ENCODE assay signal across 8 cellular contexts in the genomic region with DNA sequence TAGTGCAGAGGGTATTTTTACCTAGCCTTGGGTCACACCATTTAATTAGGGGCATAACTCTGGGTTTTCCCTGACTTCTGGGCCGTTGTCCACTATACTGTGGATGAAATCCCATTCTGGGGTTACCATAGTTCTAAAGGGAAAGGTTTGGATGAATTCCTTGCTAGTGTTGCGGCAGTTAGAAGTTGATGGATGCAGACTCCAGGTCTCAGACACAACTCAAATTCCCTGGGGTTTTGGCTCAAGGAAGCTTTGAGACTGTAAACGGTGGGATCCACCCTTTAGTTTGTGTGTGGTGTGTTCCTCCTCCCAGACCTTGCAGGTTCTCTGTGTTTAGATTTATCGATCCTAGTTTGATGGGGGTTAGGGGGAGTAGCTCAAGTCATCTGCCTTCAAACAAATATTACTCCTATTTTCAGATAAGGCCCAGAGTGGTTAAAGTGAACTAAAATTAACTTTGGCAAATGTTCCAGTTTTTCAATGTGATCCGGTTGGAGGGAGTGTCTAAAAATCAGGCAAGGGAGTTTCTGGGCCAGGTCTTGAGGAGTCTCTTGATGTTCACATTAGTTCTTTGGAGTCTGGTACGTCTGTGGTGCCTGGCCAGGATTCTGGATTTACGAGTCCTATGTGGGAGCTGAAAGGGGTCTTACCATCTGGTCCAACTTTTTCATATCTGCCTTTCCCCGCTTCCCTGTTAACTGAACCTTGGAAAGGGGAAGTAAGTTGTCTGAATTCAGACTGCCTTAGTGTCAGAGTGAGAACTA. TPM values are rescaled to one million over a fixed set of nuclear protein-coding genes. Genes with fewer than 3 reads are reported as not detected.
DNase-seq lines count a peak whose midpoint lies in the region; ATAC-seq and TF ChIP-seq lines count a peak whose summit lies in the region.

No MANE protein-coding gene starts in this region.

- DNase-seq in heart right ventricle = no peak
- DNase-seq in Right ventricle myocardium inferior (ENCODE audit: missing footprints) = no peak
- no peak for DNase-seq in WTC11 (ENCODE audit: low spot score)
- DNase-seq in stimulated activated naive CD8-positive, alpha-beta T cell treated with anti-CD3 and anti-CD28 coated beads, Interleukin-15, amount 100 ng/mL, for 72 hours = no peak
- no peak for DNase-seq in germinal center (ENCODE audit: low spot score)
- DNase-seq in HuH-7 (ENCODE audit: low spot score) = no peak

- peak overlapping the region; percentile 77 to 98 (median 86) for H3K4me3 ChIP-seq in heart right ventricle
- H3K4me3 ChIP-seq in iPS-15b (ENCODE audit: low read depth, low read length) = peak overlapping the region; percentile 95

- intact Hi-C loops in heart right ventricle (cut with DNase I) = loop anchor here in 8 of 10 donors (2.0 to 10.0 kb wide), 9 partner anchors 37 to 260 kb away; partner anchors contain the start of gene ZNF341 (in 1 of the 8)
- intact Hi-C loops in Right ventricle myocardium inferior (cut with DNase I) = no loop called here

- H3K9me3 ChIP-seq in heart right ventricle = no peaks in the 10 kb centered on the region
- no peaks in the 10 kb centered on the region for H3K9me3 ChIP-seq in iPS-15b (ENCODE audit: control insufficient read depth, insufficient read depth, low read length)

- 8 to 11% methylated on average over 8 of the region's 8 CpGs for WGBS in heart right ventricle, 2 donors

- peak overlapping the region; percentile 95 for H3K4me3 Mint-ChIP-seq in WTC11
- peak overlapping the region; percentile 83 to 95 for H3K4me3 Mint-ChIP-seq in stimulated activated naive CD8-positive, alpha-beta T cell treated with anti-CD3 and anti-CD28 coated beads, Interleukin-15, amount 100 ng/mL, for 72 hours

- H3K36me3 ChIP-seq in heart right ventricle (no peaks in the 10 kb centered on the region), iPS-15b (ENCODE audit: control insufficient read depth, insufficient read depth, low read length) (no peaks in the 10 kb centered on the region)

- no peaks in the 10 kb centered on the region for H3K36me3 Mint-ChIP-seq in WTC11

- no peak for ATAC-seq in heart right ventricle
- no peak for ATAC-seq in Right ventricle myocardium inferior
- ATAC-seq in WTC11 = no peak
- ATAC-seq in stimulated activated naive CD8-positive, alpha-beta T cell treated with anti-CD3 and anti-CD28 coated beads, Interleukin-15, amount 100 ng/mL, for 72 hours = no peak
- ATAC-seq in HG02763 (IDR thresholded peaks at IDR 0.05; ENCODE audit: unreplicated experiment) = no peak

- TF ChIP-seq CTCF in heart right ventricle (IDR thresholded peaks at IDR 0.05) (no peak), WTC11 (IDR thresholded peaks at IDR 0.05) (no peak)

- no peaks in the 10 kb centered on the region for H3K27me3 Mint-ChIP-seq in WTC11 (ENCODE audit: low read depth)
- no peaks in the 10 kb centered on the region for H3K27me3 Mint-ChIP-seq in stimulated activated naive CD8-positive, alpha-beta T cell treated with anti-CD3 and anti-CD28 coated beads, Interleukin-15, amount 100 ng/mL, for 72 hours

- no peaks in the 10 kb centered on the region for H3K9me3 Mint-ChIP-seq in WTC11
- H3K9me3 Mint-ChIP-seq in stimulated activated naive CD8-positive, alpha-beta T cell treated with anti-CD3 and anti-CD28 coated beads, Interleukin-15, amount 100 ng/mL, for 72 hours = no peaks in the 10 kb centered on the region

- CTCF ChIA-PET in WTC11 (lab: Charles Lee) = interaction anchor here (0.5 to 2.3 kb wide), 3 partner anchors 27 to 134 kb away, joined by 3 to 17 read pairs (median 3); no protein-coding TSS in a partner anchor

- H3K27me3 ChIP-seq in heart right ventricle (no peaks in the 10 kb centered on the region), iPS-15b (ENCODE audit: control insufficient read depth, insufficient read depth, low read length) (no peaks in the 10 kb centered on the region)

- H3K9ac ChIP-seq in iPS-15b (ENCODE audit: low read depth, low read length) = peak overlapping the region; percentile 96

- peaks cover 53% of the 10 kb centered on the region for H3K4me1 Mint-ChIP-seq in WTC11
- H3K4me1 Mint-ChIP-seq in stimulated activated naive CD8-positive, alpha-beta T cell treated with anti-CD3 and anti-CD28 coated beads, Interleukin-15, amount 100 ng/mL, for 72 hours = peaks cover 76% of the 10 kb centered on the region

- POLR2A ChIA-PET in WTC11 (lab: Charles Lee) = interaction anchor here (0.8 to 2.1 kb wide), 4 partner anchors 15 to 184 kb away, joined by 3 to 6 read pairs (median 4); partner anchors contain the start of gene CHMP4B

- H3K27ac Mint-ChIP-seq in WTC11 = peak overlapping the region; percentile 39
- peak overlapping the region; percentile 37 to 87 for H3K27ac Mint-ChIP-seq in stimulated activated naive CD8-positive, alpha-beta T cell treated with anti-CD3 and anti-CD28 coated beads, Interleukin-15, amount 100 ng/mL, for 72 hours

- H3K27ac ChIP-seq in heart right ventricle = peak overlapping the region in 8 of 10 donors; percentile 96 to 99 (median 98)

- H3K4me1 ChIP-seq in heart right ventricle = peaks cover 14 to 72% (median 63%) of the 10 kb centered on the region in 9 donors
- H3K4me1 ChIP-seq in iPS-15b (ENCODE audit: control insufficient read depth, insufficient read depth, low read length) = peaks cover 16% of the 10 kb centered on the region

TF ChIP-seq in WTC11, 78 proteins besides CTCF, POLR2A, EP300 and RAD21 (continues in another document):
- TF ChIP-seq CDX4 (CRISPR knock-in tag; IDR thresholded peaks at IDR 0.05; ENCODE audit: borderline replicate concordance) (no peak), EMX1 (CRISPR knock-in tag; IDR thresholded peaks at IDR 0.05) (no peak), ZBTB43 (CRISPR knock-in tag; IDR thresholded peaks at IDR 0.05) (no peak), ZNF138 (CRISPR knock-in tag; conservative IDR thresholded peaks at IDR 0.05) (no peak), SOX15 (CRISPR knock-in tag; IDR thresholded peaks at IDR 0.05) (no peak), GTF2I (CRISPR knock-in tag; conservative IDR thresholded peaks at IDR 0.05) (no peak), E2F1 (CRISPR knock-in tag; IDR thresholded peaks at IDR 0.05) (no peak), NFYB (CRISPR knock-in tag; conservative IDR thresholded peaks at IDR 0.05; ENCODE audit: low read depth) (no peak), ZNF219 (CRISPR knock-in tag; IDR thresholded peaks at IDR 0.05; ENCODE audit: borderline replicate concordance) (no peak)
- TF ChIP-seq, protein P1, sequence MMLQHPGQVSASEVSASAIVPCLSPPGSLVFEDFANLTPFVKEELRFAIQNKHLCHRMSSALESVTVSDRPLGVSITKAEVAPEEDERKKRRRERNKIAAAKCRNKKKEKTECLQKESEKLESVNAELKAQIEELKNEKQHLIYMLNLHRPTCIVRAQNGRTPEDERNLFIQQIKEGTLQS (CRISPR knock-in tag; conservative IDR thresholded peaks at IDR 0.05) = no peak
- TF ChIP-seq, protein P2, sequence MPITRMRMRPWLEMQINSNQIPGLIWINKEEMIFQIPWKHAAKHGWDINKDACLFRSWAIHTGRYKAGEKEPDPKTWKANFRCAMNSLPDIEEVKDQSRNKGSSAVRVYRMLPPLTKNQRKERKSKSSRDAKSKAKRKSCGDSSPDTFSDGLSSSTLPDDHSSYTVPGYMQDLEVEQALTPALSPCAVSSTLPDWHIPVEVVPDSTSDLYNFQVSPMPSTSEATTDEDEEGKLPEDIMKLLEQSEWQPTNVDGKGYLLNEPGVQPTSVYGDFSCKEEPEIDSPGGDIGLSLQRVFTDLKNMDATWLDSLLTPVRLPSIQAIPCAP (CRISPR knock-in tag; IDR thresholded peaks at IDR 0.05) = no peak
- TF ChIP-seq, protein P3, sequence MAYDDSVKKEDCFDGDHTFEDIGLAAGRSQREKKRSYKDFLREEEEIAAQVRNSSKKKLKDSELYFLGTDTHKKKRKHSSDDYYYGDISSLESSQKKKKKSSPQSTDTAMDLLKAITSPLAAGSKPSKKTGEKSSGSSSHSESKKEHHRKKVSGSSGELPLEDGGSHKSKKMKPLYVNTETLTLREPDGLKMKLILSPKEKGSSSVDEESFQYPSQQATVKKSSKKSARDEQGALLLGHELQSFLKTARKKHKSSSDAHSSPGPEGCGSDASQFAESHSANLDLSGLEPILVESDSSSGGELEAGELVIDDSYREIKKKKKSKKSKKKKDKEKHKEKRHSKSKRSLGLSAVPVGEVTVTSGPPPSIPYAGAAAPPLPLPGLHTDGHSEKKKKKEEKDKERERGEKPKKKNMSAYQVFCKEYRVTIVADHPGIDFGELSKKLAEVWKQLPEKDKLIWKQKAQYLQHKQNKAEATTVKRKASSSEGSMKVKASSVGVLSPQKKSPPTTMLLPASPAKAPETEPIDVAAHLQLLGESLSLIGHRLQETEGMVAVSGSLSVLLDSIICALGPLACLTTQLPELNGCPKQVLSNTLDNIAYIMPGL (CRISPR knock-in tag; IDR thresholded peaks at IDR 0.05) = no peak

RNA-seq across cellular contexts. Expression of gene RALY, which starts 1.5 kb away (rescaled TPM):
- 100 to 1,000 TPM in 9 of 10 donors, 10 to 100 TPM in 1; 84.3 to 125 (median 104) TPM for total RNA-seq in heart right ventricle
- polyA plus RNA-seq in heart right ventricle = 100 to 1,000 TPM; 110 to 234 TPM
- 102 TPM for total RNA-seq in Right ventricle myocardium inferior
- 157 to 164 TPM (median 157 TPM) in 3 replicates for total RNA-seq in WTC11 (2021)
